ENCODE assay signal across 1 cellular context in genomic region chr6:18147160-18147559, GRCh38.
TF ChIP-seq lines count a peak whose summit lies in the region.

No MANE protein-coding gene starts in this region.

TF ChIP-seq in IMR-90, 13 proteins besides CTCF, POLR2A, EP300 and RAD21:
- TF ChIP-seq RFX5 (IDR thresholded peaks at IDR 0.05; ENCODE audit: low read depth, low read length) (no peak), NFE2L2 (IDR thresholded peaks at IDR 0.05; ENCODE audit: low read depth, low read length) (no peak), CHD1 (IDR thresholded peaks at IDR 0.05; ENCODE audit: low read depth, low read length) (no peak), MXI1 (IDR thresholded peaks at IDR 0.05; ENCODE audit: borderline replicate concordance, low read depth, low read length) (no peak), RCOR1 (IDR thresholded peaks at IDR 0.05; ENCODE audit: insufficient replicate concordance, low read length) (no peak), CEBPB (IDR thresholded peaks at IDR 0.05; ENCODE audit: low read depth, low read length) (no peak), BHLHE40 (IDR thresholded peaks at IDR 0.05; ENCODE audit: low read depth, low read length) (no peak), ELK1 (IDR thresholded peaks at IDR 0.05; ENCODE audit: borderline replicate concordance, low read depth, low read length) (no peak), MAZ (IDR thresholded peaks at IDR 0.05; ENCODE audit: borderline replicate concordance, low read depth, low read length) (no peak), SMC3 (IDR thresholded peaks at IDR 0.05; ENCODE audit: low read depth, low read length) (no peak), MAFK (IDR thresholded peaks at IDR 0.05; ENCODE audit: low read depth, low read length) (no peak), FOS (IDR thresholded peaks at IDR 0.05; ENCODE audit: low read depth, low read length) (no peak), USF2 (IDR thresholded peaks at IDR 0.05; ENCODE audit: low read depth, low read length) (no peak)
TF ChIP-seq in IMR-90: peak in this region for 0.
